In the genomic region with DNA sequence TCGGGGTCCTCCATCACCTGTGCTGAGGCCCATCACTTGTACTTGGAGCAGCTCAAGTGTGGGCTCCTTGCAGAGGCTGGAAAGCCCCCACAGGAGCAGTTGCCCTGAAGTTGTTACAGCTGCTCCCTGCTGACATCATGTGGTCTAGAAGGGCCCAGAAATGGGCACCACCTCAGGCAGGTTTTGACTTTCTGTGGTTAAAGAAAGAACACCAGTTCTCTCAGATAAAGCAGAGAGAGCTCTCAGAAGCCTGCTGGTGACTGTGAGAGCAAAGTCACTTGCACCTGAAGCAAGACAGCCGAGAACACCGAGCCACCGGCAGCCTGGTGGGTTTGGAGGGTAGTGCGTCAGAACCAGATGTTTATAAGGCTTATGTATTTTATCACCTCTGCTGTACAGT, we compare ENCODE assay signal across 8 cellular contexts.
DNase-seq lines count a peak whose midpoint lies in the region; ATAC-seq, FAIRE-seq and TF ChIP-seq lines count a peak whose summit lies in the region.

No MANE protein-coding gene starts in this region.

- no peaks in the 10 kb centered on the region; the same call in none of the 2 replicates for H4K20me1 ChIP-seq in GM12878 (ENCODE audit: control insufficient read depth, insufficient read depth)

- TF ChIP-seq POLR2A in GM18505 (IDR thresholded peaks at IDR 0.05; ENCODE audit: borderline replicate concordance, extremely low read depth, insufficient read depth, insufficient read length) (no peak), GM12878 (IDR thresholded peaks at IDR 0.05; ENCODE audit: low read depth, low read length) (no peak)

- no peak overlapping the region for H3K27ac ChIP-seq in GM12878 (ENCODE audit: control insufficient read depth, insufficient read depth)

- POLR2A ChIA-PET in GM12878 (lab: Charles Lee), result no interaction called here

- CTCF ChIA-PET in GM12878 (lab: Yijun Ruan, JAX), result interaction anchor here (0.7 to 2.7 kb wide), 8 partner anchors 17 to 989 kb away, joined by 3 to 34 read pairs (median 4); no protein-coding TSS in a partner anchor

- ATAC-seq in GM18505 (IDR thresholded peaks at IDR 0.05; ENCODE audit: unreplicated experiment), result peak; percentile 81
- peak; percentile 87 for ATAC-seq in HG02763 (IDR thresholded peaks at IDR 0.05; ENCODE audit: unreplicated experiment)
- peak; percentile 94 for ATAC-seq in GM12878
- ATAC-seq in GM19328 (IDR thresholded peaks at IDR 0.05; ENCODE audit: unreplicated experiment), result no peak

- peak; percentile 73 to 88; a peak in 3 of 4 replicates for TF ChIP-seq EP300 in GM12878 (IDR thresholded peaks at IDR 0.05; ENCODE audit: borderline replicate concordance in 1 of 2, control insufficient read depth in 1 of 2, low read depth in 2 of 2, low read length in 2 of 2)

- 0% methylated on average over 5 of the region's 5 CpGs for WGBS in GM12878 (ENCODE audit: insufficient coverage, insufficient replicate concordance, low lambda C conversion rate, missing lambda C conversion rate)

- H2AFZ ChIP-seq in GM12878 (ENCODE audit: control insufficient read depth, low read depth, low read length), result no peak overlapping the region

- RAD21 ChIA-PET in GM12878 (lab: Charles Lee; ENCODE audit: unreplicated experiment), result interaction anchor here (1.0 to 3.8 kb wide), 4 partner anchors 17 to 989 kb away, joined by 3 to 26 read pairs (median 4); no protein-coding TSS in a partner anchor

- TF ChIP-seq CTCF in GM12878 (IDR thresholded peaks at IDR 0.05 in 2 of 3, conservative IDR thresholded peaks at IDR 0.05 in 1 of 3; ENCODE audit: control insufficient read depth in 2 of 3, extremely low read depth in 1 of 3, insufficient read depth in 1 of 3, low read depth in 3 of 3, low read length in 3 of 3), result peak; percentile 21 to 29 (median 28); a peak in 3 of 6 replicates

- FAIRE-seq in GM12878 (lab: Jason Lieb, UNC), result no peak

- TF ChIP-seq RAD21 in GM12878 (IDR thresholded peaks at IDR 0.05; ENCODE audit: insufficient read depth, low read depth, low read length), result no peak

- H3K4me1 ChIP-seq in GM12878 (ENCODE audit: control insufficient read depth, insufficient read depth, low read length), result peaks cover 5% of the 10 kb centered on the region

- SMC1A ChIA-PET in GM12878 (lab: Charles Lee; ENCODE audit: uncharacterized antibody, unreplicated experiment), result interaction anchor here (1.3 to 2.0 kb wide), 4 partner anchors 11 to 989 kb away, joined by 3 to 15 read pairs (median 5); no protein-coding TSS in a partner anchor

- intact Hi-C loops in GM12878 (cut with micrococcal nuclease; ENCODE audit: unreplicated experiment), result loop anchor here (5.0 kb wide), 3 partner anchors 80 to 990 kb away; no protein-coding TSS in a partner anchor

- no peaks in the 10 kb centered on the region for H3K9me3 ChIP-seq in GM12878 (replicated peaks; ENCODE audit: control insufficient read depth, insufficient read depth, low read length)

- DNase-seq in T follicular helper cell (ENCODE audit: low read depth) (peak; percentile 39), GM12878 (ENCODE audit: low read depth, low spot score) (peak; percentile 54), HCEC 1CT (no peak), occipital lobe (lab: John Stamatoyannopoulos, UW) (no peak)
- peak; percentile 42 for DNase-seq in stimulated activated CD8-positive, alpha-beta memory T cell treated with anti-CD3 and anti-CD28 coated beads, Interleukin-2, amount 100 ng/mL, for 1 hour (ENCODE audit: low read depth in 2 of 2)

- H3K36me3 ChIP-seq in GM12878 (ENCODE audit: control insufficient read depth in 2 of 2, insufficient read depth in 2 of 2, low read length in 1 of 2), result no peaks in the 10 kb centered on the region

- no peak overlapping the region for H3K4me2 ChIP-seq in GM12878 (ENCODE audit: control insufficient read depth, insufficient read depth)

- no peaks in the 10 kb centered on the region for H3K79me2 ChIP-seq in GM12878 (ENCODE audit: control insufficient read depth, insufficient read depth, low read length)

- no peak overlapping the region for H3K9ac ChIP-seq in GM12878 (ENCODE audit: control insufficient read depth, insufficient read depth, low read length)

- H3K27me3 ChIP-seq in GM12878 (replicated peaks in 1 of 2; ENCODE audit: control insufficient read depth in 2 of 2, insufficient read depth in 2 of 2, low read length in 1 of 2), result peaks cover 1 to 9% of the 10 kb centered on the region in 2 experiments

- no peak overlapping the region for H3K4me3 ChIP-seq in GM12878

- in situ Hi-C loops in GM12878 (cut with MboI), result loop anchor here (5.0 kb wide), 1 partner anchor 990 kb away; no protein-coding TSS in a partner anchor

- no TSS peak for BruUV-seq in GM12878 (replicated peaks; lab: Mats Ljungman, UMichigan)

TF ChIP-seq in GM12878, 131 proteins besides CTCF, POLR2A, EP300 and RAD21 (continues in another document):
- TF ChIP-seq CHD2 (IDR thresholded peaks at IDR 0.05; ENCODE audit: borderline replicate concordance, low read depth, low read length), result no peak
- TF ChIP-seq JUNB (IDR thresholded peaks at IDR 0.05), result peak; percentile 64
- 0 out of 2 replicates have a peak, but pooled peaks have one; percentile 18 for TF ChIP-seq MEF2A (IDR thresholded peaks at IDR 0.05; ENCODE audit: insufficient read depth, low read depth, low read length)
- peak; percentile 50; the same call in 1 of the 2 replicates for TF ChIP-seq ATF7 (IDR thresholded peaks at IDR 0.05; ENCODE audit: low read depth)
- no peak for TF ChIP-seq ZSCAN29 (IDR thresholded peaks at IDR 0.05)
- peak; percentile 79; the same call in 1 of the 2 replicates for TF ChIP-seq BCL11A (IDR thresholded peaks at IDR 0.05; ENCODE audit: low read depth, low read length)
- peak; percentile 79 for TF ChIP-seq MTA2 (IDR thresholded peaks at IDR 0.05; ENCODE audit: low read depth)
- TF ChIP-seq EED (IDR thresholded peaks at IDR 0.05; ENCODE audit: low read depth), result peak; percentile 52; the same call in 1 of the 2 replicates
- no peak for TF ChIP-seq ZBED1 (IDR thresholded peaks at IDR 0.05; ENCODE audit: borderline replicate concordance)
- TF ChIP-seq NR2F1 (conservative IDR thresholded peaks at IDR 0.05), result peak; percentile 74; the same call in 1 of the 2 replicates
- peak; percentile 68 for TF ChIP-seq IRF4 (IDR thresholded peaks at IDR 0.05; ENCODE audit: low read depth, low read length)
- TF ChIP-seq GATAD2B (conservative IDR thresholded peaks at IDR 0.05; ENCODE audit: low read depth), result no peak
- TF ChIP-seq, protein P1, sequence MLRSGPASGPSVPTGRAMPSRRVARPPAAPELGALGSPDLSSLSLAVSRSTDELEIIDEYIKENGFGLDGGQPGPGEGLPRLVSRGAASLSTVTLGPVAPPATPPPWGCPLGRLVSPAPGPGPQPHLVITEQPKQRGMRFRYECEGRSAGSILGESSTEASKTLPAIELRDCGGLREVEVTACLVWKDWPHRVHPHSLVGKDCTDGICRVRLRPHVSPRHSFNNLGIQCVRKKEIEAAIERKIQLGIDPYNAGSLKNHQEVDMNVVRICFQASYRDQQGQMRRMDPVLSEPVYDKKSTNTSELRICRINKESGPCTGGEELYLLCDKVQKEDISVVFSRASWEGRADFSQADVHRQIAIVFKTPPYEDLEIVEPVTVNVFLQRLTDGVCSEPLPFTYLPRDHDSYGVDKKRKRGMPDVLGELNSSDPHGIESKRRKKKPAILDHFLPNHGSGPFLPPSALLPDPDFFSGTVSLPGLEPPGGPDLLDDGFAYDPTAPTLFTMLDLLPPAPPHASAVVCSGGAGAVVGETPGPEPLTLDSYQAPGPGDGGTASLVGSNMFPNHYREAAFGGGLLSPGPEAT (IDR thresholded peaks at IDR 0.05; ENCODE audit: low read depth), result peak; percentile 52
- 0 out of 2 replicates have a peak, but pooled peaks have one; percentile 39 for TF ChIP-seq FOXM1 (IDR thresholded peaks at IDR 0.05; ENCODE audit: low read depth, low read length)
- TF ChIP-seq SUPT20H (IDR thresholded peaks at IDR 0.05; ENCODE audit: borderline replicate concordance, control insufficient read depth, low read depth, low read length), result no peak
- peak; percentile 80; the same call in 1 of the 2 replicates for TF ChIP-seq DPF2 (IDR thresholded peaks at IDR 0.05)
- TF ChIP-seq TCF3 (IDR thresholded peaks at IDR 0.05; ENCODE audit: borderline replicate concordance, insufficient read depth, low read depth, low read length), result peak; percentile 83; the same call in 1 of the 2 replicates
- TF ChIP-seq, protein P2, sequence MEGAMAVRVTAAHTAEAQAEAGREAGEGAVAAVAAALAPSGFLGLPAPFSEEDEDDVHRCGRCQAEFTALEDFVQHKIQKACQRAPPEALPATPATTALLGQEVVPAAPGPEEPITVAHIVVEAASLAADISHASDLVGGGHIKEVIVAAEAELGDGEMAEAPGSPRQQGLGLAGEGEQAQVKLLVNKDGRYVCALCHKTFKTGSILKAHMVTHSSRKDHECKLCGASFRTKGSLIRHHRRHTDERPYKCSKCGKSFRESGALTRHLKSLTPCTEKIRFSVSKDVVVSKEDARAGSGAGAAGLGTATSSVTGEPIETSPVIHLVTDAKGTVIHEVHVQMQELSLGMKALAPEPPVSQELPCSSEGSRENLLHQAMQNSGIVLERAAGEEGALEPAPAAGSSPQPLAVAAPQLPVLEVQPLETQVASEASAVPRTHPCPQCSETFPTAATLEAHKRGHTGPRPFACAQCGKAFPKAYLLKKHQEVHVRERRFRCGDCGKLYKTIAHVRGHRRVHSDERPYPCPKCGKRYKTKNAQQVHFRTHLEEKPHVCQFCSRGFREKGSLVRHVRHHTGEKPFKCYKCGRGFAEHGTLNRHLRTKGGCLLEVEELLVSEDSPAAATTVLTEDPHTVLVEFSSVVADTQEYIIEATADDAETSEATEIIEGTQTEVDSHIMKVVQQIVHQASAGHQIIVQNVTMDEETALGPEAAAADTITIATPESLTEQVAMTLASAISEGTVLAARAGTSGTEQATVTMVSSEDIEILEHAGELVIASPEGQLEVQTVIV (IDR thresholded peaks at IDR 0.05; ENCODE audit: borderline replicate concordance, partially characterized antibody), result no peak

Comparison
In these comparisons a context has a peak if more than half of its experiments do, and no peak if none do; other contexts are left out.
1. DNase-seq: peak in T follicular helper cell (single experiment), GM12878 (single experiment) and stimulated activated CD8-positive, alpha-beta memory T cell treated with anti-CD3 and anti-CD28 coated beads, Interleukin-2, amount 100 ng/mL, for 1 hour (2 of 2); none in HCEC 1CT (single experiment) and occipital lobe (single experiment).